ENCODE assay signal across 11 cellular contexts in genomic region chr17:7184091-7184488, GRCh38. TPM values are rescaled to one million over a fixed set of nuclear protein-coding genes. Genes with fewer than 3 reads are reported as not detected.
DNase-seq lines count a peak whose midpoint lies in the region; ATAC-seq and TF ChIP-seq lines count a peak whose summit lies in the region.
"Had no signal": no experiment of that assay in that cellular context is flagged by ENCODE, and none has a peak within 500 bp of the region (broad histone marks: within the 10 kb centered on the region; RNA-seq: fewer than 3 reads in every experiment).

No MANE protein-coding gene starts in this region.

- H3K27ac Mint-ChIP-seq in progenitor cell of endocrine pancreas, result peak overlapping the region; percentile 2
- H3K27ac Mint-ChIP-seq: activated naive CD8-positive, alpha-beta T cell treated with anti-CD3 and anti-CD28 coated beads, Interleukin-2, amount 10 ng/mL, durations not matched to agents 7 days and 5 days had no signal

- no peaks in the 10 kb centered on the region for H3K9me3 Mint-ChIP-seq in progenitor cell of endocrine pancreas (ENCODE audit: low read depth)
- H3K9me3 Mint-ChIP-seq: activated naive CD8-positive, alpha-beta T cell treated with anti-CD3 and anti-CD28 coated beads, Interleukin-2, amount 10 ng/mL, durations not matched to agents 7 days and 5 days; immature natural killer cell had no signal

- no peaks in the 10 kb centered on the region for H3K4me1 Mint-ChIP-seq in progenitor cell of endocrine pancreas (ENCODE audit: low read depth)
- H3K4me1 Mint-ChIP-seq: activated naive CD8-positive, alpha-beta T cell treated with anti-CD3 and anti-CD28 coated beads, Interleukin-2, amount 10 ng/mL, durations not matched to agents 7 days and 5 days; immature natural killer cell had no signal

- no peaks in the 10 kb centered on the region for H3K36me3 Mint-ChIP-seq in progenitor cell of endocrine pancreas (ENCODE audit: insufficient read depth)
- H3K36me3 Mint-ChIP-seq: activated naive CD8-positive, alpha-beta T cell treated with anti-CD3 and anti-CD28 coated beads, Interleukin-2, amount 10 ng/mL, durations not matched to agents 7 days and 5 days; immature natural killer cell had no signal

- ATAC-seq in GM21576 (IDR thresholded peaks at IDR 0.05; ENCODE audit: unreplicated experiment), result no peak
- no peak for ATAC-seq in HG02981 (IDR thresholded peaks at IDR 0.05; ENCODE audit: unreplicated experiment)

- no peak for TF ChIP-seq CTCF in progenitor cell of endocrine pancreas (IDR thresholded peaks at IDR 0.05; ENCODE audit: unreplicated experiment)

- DNase-seq in NCI-H510A treated with DMSO at 0.1 percent for 48 hours (lab: John Stamatoyannopoulos, UW) (peak; percentile 5), NCI-H510A (lab: John Stamatoyannopoulos, UW) (no peak), HT-29 (ENCODE audit: low spot score) (peak; percentile 61), globus pallidus (ENCODE audit: low spot score) (peak; percentile 20), progenitor cell of endocrine pancreas (ENCODE audit: low spot score, unreplicated experiment) (no peak), HUDEP-2 (lab: John Stamatoyannopoulos, UW; ENCODE audit: unreplicated experiment in 76 of 76) (no peak)
- DNase-seq: activated naive CD8-positive, alpha-beta T cell treated with anti-CD3 and anti-CD28 coated beads, Interleukin-2, amount 10 ng/mL, durations not matched to agents 7 days and 5 days; immature natural killer cell; NCI-H187 treated with DMSO at 0.1 percent for 48 hours had no signal

- no peak overlapping the region for H3K4me3 Mint-ChIP-seq in progenitor cell of endocrine pancreas (ENCODE audit: low read depth)
- H3K4me3 Mint-ChIP-seq: activated naive CD8-positive, alpha-beta T cell treated with anti-CD3 and anti-CD28 coated beads, Interleukin-2, amount 10 ng/mL, durations not matched to agents 7 days and 5 days; immature natural killer cell had no signal

- no peaks in the 10 kb centered on the region for H3K27me3 Mint-ChIP-seq in progenitor cell of endocrine pancreas
- H3K27me3 Mint-ChIP-seq: activated naive CD8-positive, alpha-beta T cell treated with anti-CD3 and anti-CD28 coated beads, Interleukin-2, amount 10 ng/mL, durations not matched to agents 7 days and 5 days had no signal

RNA-seq across cellular contexts. Expression of gene ASGR1, which starts 4.9 kb away (rescaled TPM):
- total RNA-seq in HT-29 (2014; rRNA removed; shearing (Covaris generic)), result 0.52 TPM in 1 of 2 replicates, not detected in the other
- 10.6 and 11.1 TPM in 2 replicates for total RNA-seq in progenitor cell of endocrine pancreas

RNA-seq across cellular contexts. Expression of gene DLG4, which starts 35.5 kb away (rescaled TPM):
- 0.26 and 1.6 TPM in 2 replicates for total RNA-seq in HT-29 (2014; rRNA removed; shearing (Covaris generic))
- 46.3 and 48.6 TPM in 2 replicates for total RNA-seq in progenitor cell of endocrine pancreas

RNA-seq across cellular contexts. Expression of gene ACADVL, which starts 35.6 kb away (rescaled TPM):
- total RNA-seq in HT-29 (2014; rRNA removed; shearing (Covaris generic)), result 469 and 546 TPM in 2 replicates
- 653 and 693 TPM in 2 replicates for total RNA-seq in progenitor cell of endocrine pancreas

RNA-seq across cellular contexts. Expression of gene DVL2, which starts 50.2 kb away (rescaled TPM):
- 42.6 and 48.6 TPM in 2 replicates for total RNA-seq in HT-29 (2014; rRNA removed; shearing (Covaris generic))
- total RNA-seq in progenitor cell of endocrine pancreas, result 104 TPM in 2 replicates

RNA-seq across cellular contexts. Expression of gene PHF23, which starts 55.2 kb away (rescaled TPM):
- total RNA-seq in HT-29 (2014; rRNA removed; shearing (Covaris generic)), result 29.3 and 31.7 TPM in 2 replicates
- 66.9 and 73.7 TPM in 2 replicates for total RNA-seq in progenitor cell of endocrine pancreas

Comparison
In these comparisons a context has a peak if more than half of its experiments do, and no peak if none do; other contexts are left out.
1. DNase-seq: peak in NCI-H510A treated with DMSO at 0.1 percent for 48 hours (single experiment), HT-29 (single experiment) and globus pallidus (single experiment); none in NCI-H510A (single experiment), progenitor cell of endocrine pancreas (single experiment) and HUDEP-2 (0 of 76).
2. RNA of gene DLG4, which starts 35.5 kb away (total RNA-seq): 46.3 to 48.6 TPM in progenitor cell of endocrine pancreas; 0.26 to 1.6 TPM in HT-29; every median in the first group is over 10 times any median in the second.